In the genomic region with DNA sequence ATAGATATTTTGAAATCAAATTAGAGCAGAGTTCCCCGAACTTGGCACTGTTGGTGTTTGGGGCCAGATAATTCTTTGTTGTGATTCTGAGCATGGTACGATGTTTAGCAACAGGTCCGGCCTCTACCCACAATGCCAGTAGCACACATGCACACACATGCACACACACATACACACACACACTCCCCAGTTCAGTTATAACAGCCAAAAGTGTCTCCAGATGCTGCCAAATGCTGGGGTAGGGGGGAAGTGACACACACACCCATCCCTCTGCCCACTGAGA, we compare ENCODE assay signal across 18 cellular contexts.
DNase-seq lines count a peak whose midpoint lies in the region; ATAC-seq, FAIRE-seq and TF ChIP-seq lines count a peak whose summit lies in the region.
"Had no signal": no experiment of that assay in that cellular context is flagged by ENCODE, and none has a peak within 500 bp of the region (broad histone marks: within the 10 kb centered on the region; RNA-seq: fewer than 3 reads in every experiment).

No MANE protein-coding gene starts in this region.

- H3K4me3 ChIP-seq in pancreas: no peak overlapping the region
- H3K4me3 ChIP-seq: GM23338 had no signal

- no peak for FAIRE-seq in pancreas (lab: Jason Lieb, UNC)
- FAIRE-seq: GM12891, GM18507 had no signal

- WGBS in pancreas, 2 donors: 38 to 54% methylated on average over 3 of the region's 3 CpGs

- intact Hi-C loops in pancreas (cut with DNase I): no loop called here

- peak; percentile 75 for DNase-seq in left lobe of liver (ENCODE audit: low spot score)
- DNase-seq in pancreas: no peak
- no peak for DNase-seq in NCI-H82 (lab: John Stamatoyannopoulos, UW)
- no peak for DNase-seq in NCI-H2081 treated with DMSO at 0.1 percent for 48 hours (lab: John Stamatoyannopoulos, UW)
- DNase-seq in HuH-7 (ENCODE audit: low spot score): no peak
- DNase-seq: C1 segment of cervical spinal cord; Calu3; CD4-positive, alpha-beta memory T cell; COR-L47; DMS79 treated with DMSO at 0.1 percent for 48 hours; GF-D8; H9 had no signal

- peaks cover 0 to 5% (median 0%) of the 10 kb centered on the region in 3 donors for H3K4me1 ChIP-seq in pancreas

- H3K27me3 ChIP-seq in pancreas: no peaks in the 10 kb centered on the region

- peak overlapping the region; percentile 67 for H3K27ac ChIP-seq in 22Rv1
- peak overlapping the region; percentile 78 for H3K27ac ChIP-seq in VCaP
- peak overlapping the region in 1 of 4 donors; percentile 30 for H3K27ac ChIP-seq in pancreas

- TF ChIP-seq CTCF in 22Rv1 (IDR thresholded peaks at IDR 0.05) (no peak), VCaP (conservative IDR thresholded peaks at IDR 0.05) (no peak), pancreas (IDR thresholded peaks at IDR 0.05) (no peak)

- ATAC-seq in left lobe of liver (peak; percentile 90), pancreas (peak in 3 of 4 donors; percentile 48 to 72 (median 69))
- ATAC-seq: GM23338, HCT116 had no signal

- H3K36me3 ChIP-seq in pancreas: no peaks in the 10 kb centered on the region

- no peaks in the 10 kb centered on the region for H3K9me3 ChIP-seq in pancreas
